ENCODE assay signal across 11 cellular contexts in genomic region chr2:218166791-218167190, GRCh38. TPM values are rescaled to one million over a fixed set of nuclear protein-coding genes. Genes with fewer than 3 reads are reported as not detected.
DNase-seq lines count a peak whose midpoint lies in the region; ATAC-seq, FAIRE-seq and TF ChIP-seq lines count a peak whose summit lies in the region.
"Had no signal": no experiment of that assay in that cellular context is flagged by ENCODE, and none has a peak within 500 bp of the region (broad histone marks: within the 10 kb centered on the region; RNA-seq: fewer than 3 reads in every experiment).

Gene CXCR1, minus strand, starts transcription at chr2:218166962. Its CDS starts 1,751 bp downstream, at chr2:218165211.

- H3K36me3 Mint-ChIP-seq in MCF 10A (ENCODE audit: insufficient read depth, unreplicated experiment), result no peaks in the 10 kb centered on the region
- H3K36me3 Mint-ChIP-seq in activated CD4-positive, alpha-beta memory T cell treated with anti-CD3 and anti-CD28 coated beads for 36 hours, result no peaks in the 10 kb centered on the region

- TF ChIP-seq EP300 in H1 (IDR thresholded peaks at IDR 0.05; ENCODE audit: borderline replicate concordance in 1 of 2, low read depth in 2 of 2, low read length in 2 of 2), result no peak

- peaks cover 6% of the 10 kb centered on the region for H3K4me1 Mint-ChIP-seq in MCF 10A (ENCODE audit: insufficient read depth, unreplicated experiment)
- H3K4me1 Mint-ChIP-seq in activated CD4-positive, alpha-beta memory T cell treated with anti-CD3 and anti-CD28 coated beads for 36 hours (ENCODE audit: low read depth), result peaks cover 17% of the 10 kb centered on the region

- no peak within 1 kb of the TSS for H4K5ac ChIP-seq in H1 (ENCODE audit: insufficient read length, low read depth, low read length)

- H3K56ac ChIP-seq in H1 (replicated peaks; ENCODE audit: insufficient read length, low read depth, low read length), result no peak within 1 kb of the TSS

- no peak within 1 kb of the TSS for H2AK5ac ChIP-seq in H1 (ENCODE audit: low read depth, low read length)

- no peaks in the 10 kb centered on the region for H3K9me3 Mint-ChIP-seq in MCF 10A (ENCODE audit: unreplicated experiment)
- H3K9me3 Mint-ChIP-seq in activated CD4-positive, alpha-beta memory T cell treated with anti-CD3 and anti-CD28 coated beads for 36 hours, result no peaks in the 10 kb centered on the region

- no peak within 1 kb of the TSS for H4K8ac ChIP-seq in H1 (ENCODE audit: extremely low read depth, insufficient read depth, low read length)

- no peak within 1 kb of the TSS for H3K9ac ChIP-seq in H1 (replicated peaks in 1 of 4; ENCODE audit: extremely low read depth in 1 of 4, low read depth in 3 of 4, low read length in 3 of 4)

- peaks cover 4% of the 10 kb centered on the region for H3K27me3 Mint-ChIP-seq in MCF 10A (ENCODE audit: insufficient read depth, unreplicated experiment)
- no peaks in the 10 kb centered on the region for H3K27me3 Mint-ChIP-seq in activated CD4-positive, alpha-beta memory T cell treated with anti-CD3 and anti-CD28 coated beads for 36 hours

- no peak within 1 kb of the TSS for H3K4me3 Mint-ChIP-seq in MCF 10A (ENCODE audit: unreplicated experiment)
- H3K4me3 Mint-ChIP-seq in activated CD4-positive, alpha-beta memory T cell treated with anti-CD3 and anti-CD28 coated beads for 36 hours, result no peak within 1 kb of the TSS

- H3K4me1 ChIP-seq in breast epithelium, result no peaks in the 10 kb centered on the region
- H3K4me1 ChIP-seq in H1 (replicated peaks in 1 of 4; ENCODE audit: control insufficient read depth in 3 of 4, insufficient read depth in 4 of 4, low read length in 3 of 4), result peaks cover 0 to 3% (median 0%) of the 10 kb centered on the region in 4 experiments; a peak in 1 of 7 replicates
- peaks cover 4% of the 10 kb centered on the region for H3K4me1 ChIP-seq in upper lobe of right lung
- H3K4me1 ChIP-seq: SJCRH30 had no signal

- 85% methylated on average over 3 of the region's 3 CpGs; no CpG with 5 or more reads in 1 of the 2 experiments for WGBS in H1 (ENCODE audit: extremely low coverage in 1 of 2, insufficient coverage in 1 of 2, insufficient read length in 1 of 2, insufficient replicate concordance in 2 of 2, low coverage in 1 of 2, low lambda C conversion rate in 2 of 2, missing lambda C conversion rate in 1 of 2), 2 experiments

- H3K27ac Mint-ChIP-seq in MCF 10A (ENCODE audit: low read depth, unreplicated experiment), result no peak within 1 kb of the TSS
- no peak within 1 kb of the TSS for H3K27ac Mint-ChIP-seq in activated CD4-positive, alpha-beta memory T cell treated with anti-CD3 and anti-CD28 coated beads for 36 hours

- no peaks in the 10 kb centered on the region for H4K20me1 ChIP-seq in H1 (replicated peaks in 1 of 2; ENCODE audit: control insufficient read depth in 1 of 2, insufficient read depth in 2 of 2, low read length in 2 of 2)

- no peak within 1 kb of the TSS for H2BK12ac ChIP-seq in H1 (ENCODE audit: low read depth, low read length)

- no peak for TF ChIP-seq CTCF in MCF 10A (IDR thresholded peaks at IDR 0.05; ENCODE audit: unreplicated experiment)
- TF ChIP-seq CTCF in breast epithelium (IDR thresholded peaks at IDR 0.05), result no peak
- TF ChIP-seq CTCF in H1 (IDR thresholded peaks at IDR 0.05; ENCODE audit: control extremely low read depth in 1 of 3, insufficient read depth in 1 of 3, low read depth in 1 of 3, low read length in 3 of 3), result no peak
- TF ChIP-seq CTCF in upper lobe of right lung (IDR thresholded peaks at IDR 0.05), result no peak

- CTCF ChIA-PET in MCF 10A (lab: Yijun Ruan, JAX) (interaction anchor here (0.6 to 1.8 kb wide), 4 partner anchors 10 to 18 kb away, joined by 4 to 6 read pairs (median 4); no protein-coding TSS in a partner anchor), H1 (lab: Charles Lee; ENCODE audit: partially characterized antibody) (interaction anchor here (0.5 to 2.8 kb wide), 9 partner anchors 13 to 380 kb away, joined by 3 to 25 read pairs (median 6); partner anchors contain the start of gene RUFY4)
- CTCF ChIA-PET in activated CD4-positive, alpha-beta memory T cell treated with anti-CD3 and anti-CD28 coated beads for 36 hours (lab: Charles Lee), result interaction anchor here (1.1 to 2.9 kb wide), 4 partner anchors 9 to 98 kb away, joined by 3 to 9 read pairs (median 4); partner anchors contain the start of gene RUFY4

- H3K14ac ChIP-seq in H1 (ENCODE audit: insufficient read length), result no peak within 1 kb of the TSS

- no peak for TF ChIP-seq RAD21 in H1 (IDR thresholded peaks at IDR 0.05 in 1 of 2, conservative IDR thresholded peaks at IDR 0.05 in 1 of 2; ENCODE audit: low read depth in 2 of 2, low read length in 2 of 2)

- H3K4me2 ChIP-seq in H1 (ENCODE audit: insufficient read depth in 1 of 2, low read depth in 2 of 2, low read length in 2 of 2), result no peak within 1 kb of the TSS

- TF ChIP-seq POLR2A in breast epithelium (IDR thresholded peaks at IDR 0.05), result no peak
- TF ChIP-seq POLR2A in H1 (IDR thresholded peaks at IDR 0.05; ENCODE audit: control extremely low read depth in 1 of 2, low read depth in 2 of 2, low read length in 2 of 2), result no peak

- no peak within 1 kb of the TSS; the same call in 1 of the 2 replicates for H2BK15ac ChIP-seq in H1 (ENCODE audit: low read length)

- no peak within 1 kb of the TSS for H3K23ac ChIP-seq in H1 (ENCODE audit: insufficient read length)

- H2BK120ac ChIP-seq in H1 (replicated peaks; ENCODE audit: low read depth, low read length), result no peak within 1 kb of the TSS

- intact Hi-C loops in MCF 10A (cut with micrococcal nuclease) (no loop called here), breast epithelium (cut with DNase I; ENCODE audit: low total_unique reads) (no loop called here), upper lobe of right lung (cut with DNase I) (no loop called here)
- intact Hi-C loops in activated CD4-positive, alpha-beta memory T cell treated with anti-CD3 and anti-CD28 coated beads for 36 hours (cut with micrococcal nuclease), result loop anchor here (5.0 kb wide), 2 partner anchors 91 to 106 kb away; partner anchors contain the start of genes AAMP and PNKD

- H3K79me2 ChIP-seq in H1 (ENCODE audit: control insufficient read depth in 1 of 2, insufficient read depth in 2 of 2, low read length in 2 of 2), result no peaks in the 10 kb centered on the region

- no peak within 1 kb of the TSS for H2AFZ ChIP-seq in H1 (ENCODE audit: low read length)

- H3K9me3 ChIP-seq in breast epithelium (no peaks in the 10 kb centered on the region), H1 (ENCODE audit: insufficient read depth in 2 of 2, low read depth in 1 of 2, low read length in 1 of 2) (no peaks in the 10 kb centered on the region), upper lobe of right lung (no peaks in the 10 kb centered on the region), MG63 (no peaks in the 10 kb centered on the region)
- H3K9me3 ChIP-seq: SJCRH30 had no signal

- H3K27me3 ChIP-seq in breast epithelium (no peaks in the 10 kb centered on the region), H1 (replicated peaks in 1 of 4; ENCODE audit: control insufficient read depth in 3 of 4, extremely low read depth in 1 of 4, insufficient read depth in 3 of 4, low read length in 3 of 4) (0 out of 7 replicates have a peak, but pooled peaks cover 0 to 3% (median 0%) of the 10 kb centered on the region in 4 experiments), upper lobe of right lung (no peaks in the 10 kb centered on the region), MG63 (no peaks in the 10 kb centered on the region; the same call in none of the 2 replicates)
- H3K27me3 ChIP-seq: SJCRH30 had no signal

- H3K4me3 ChIP-seq in breast epithelium, result no peak within 1 kb of the TSS
- no peak within 1 kb of the TSS for H3K4me3 ChIP-seq in H1 (ENCODE audit: extremely low read depth in 1 of 4, insufficient read depth in 2 of 4, low read depth in 3 of 4, low read length in 4 of 4)
- no peak within 1 kb of the TSS for H3K4me3 ChIP-seq in upper lobe of right lung
- no peak within 1 kb of the TSS for H3K4me3 ChIP-seq in MG63
- H3K4me3 ChIP-seq: SJCRH30 had no signal

- peak within 1 kb of the TSS; percentile 75; the same call in 1 of the 2 replicates for H2BK20ac ChIP-seq in H1 (ENCODE audit: low read length)

- peak; percentile 72 for ATAC-seq in upper lobe of right lung
- no peak for ATAC-seq in GM19324 (IDR thresholded peaks at IDR 0.05; ENCODE audit: low FRiP score, unreplicated experiment)
- no peak for ATAC-seq in HG02623 (IDR thresholded peaks at IDR 0.05; ENCODE audit: unreplicated experiment)

- no peak within 1 kb of the TSS for H3K4ac ChIP-seq in H1 (replicated peaks; ENCODE audit: insufficient read length, low read depth, low read length)

- no peak for FAIRE-seq in H1 (lab: Jason Lieb, UNC)
- FAIRE-seq: GM18507 had no signal

- DNase-seq in MCF 10A (ENCODE audit: unreplicated experiment) (peak; percentile 56), breast epithelium (ENCODE audit: low spot score in 2 of 2) (no peak), H1 (ENCODE audit: low read depth in 1 of 2, low spot score in 2 of 2) (no peak), upper lobe of right lung (no peak), MG63 (no peak)
- peak; percentile 31 for DNase-seq in activated CD4-positive, alpha-beta memory T cell treated with anti-CD3 and anti-CD28 coated beads for 36 hours
- DNase-seq: nucleus accumbens, SJCRH30 had no signal

- no peak within 1 kb of the TSS for H2BK5ac ChIP-seq in H1 (ENCODE audit: low read depth, low read length)

- H3K27ac ChIP-seq in breast epithelium (no peak within 1 kb of the TSS), H1 (ENCODE audit: low read depth, low read length) (no peak within 1 kb of the TSS), upper lobe of right lung (no peak within 1 kb of the TSS)
- H3K27ac ChIP-seq: SJCRH30 had no signal

- no peaks in the 10 kb centered on the region for H3K79me1 ChIP-seq in H1 (ENCODE audit: low read depth, low read length)

- POLR2A ChIA-PET in MCF 10A (lab: Yijun Ruan, JAX) (interaction anchor here (0.6 to 0.9 kb wide), 2 partner anchors 18 to 28 kb away, joined by 3 to 4 read pairs; no protein-coding TSS in a partner anchor), H1 (lab: Charles Lee; ENCODE audit: partially characterized antibody) (no interaction called here)
- POLR2A ChIA-PET in activated CD4-positive, alpha-beta memory T cell treated with anti-CD3 and anti-CD28 coated beads for 36 hours (lab: Charles Lee), result no interaction called here

- no peaks in the 10 kb centered on the region for H3K36me3 ChIP-seq in breast epithelium
- no peaks in the 10 kb centered on the region for H3K36me3 ChIP-seq in H1 (ENCODE audit: control insufficient read depth in 2 of 4, insufficient read depth in 4 of 4, low read length in 3 of 4)
- H3K36me3 ChIP-seq in upper lobe of right lung, result no peaks in the 10 kb centered on the region
- no peaks in the 10 kb centered on the region for H3K36me3 ChIP-seq in MG63
- H3K36me3 ChIP-seq: SJCRH30 had no signal

- no peaks in the 10 kb centered on the region for H3K23me2 ChIP-seq in H1 (ENCODE audit: low read depth, low read length)

- no peak within 1 kb of the TSS for H4K91ac ChIP-seq in H1 (replicated peaks; ENCODE audit: insufficient read length, low read length)

- no TSS peak for BruUV-seq in MCF 10A (replicated peaks; lab: Mats Ljungman, UMichigan)

- H3K18ac ChIP-seq in H1 (ENCODE audit: extremely low read depth, low read length), result no peak within 1 kb of the TSS

RNA-seq across cellular contexts. Expression of gene CXCR1, which starts in this region (rescaled TPM):
- total RNA-seq in MCF 10A (2022) (0.12 TPM in 1 of 2 replicates, not detected in the other), breast epithelium (under 1 TPM in 1 of 3 donors, not detected in 2; 0.16 TPM), upper lobe of right lung (5.3 TPM)
- total RNA-seq in activated CD4-positive, alpha-beta memory T cell treated with anti-CD3 and anti-CD28 coated beads for 36 hours, result not detected
- not detected in 2 replicates for total RNA-seq in H1 (2021; fragmentation: NEBNext Ultra II Directional; extraction: Animal tissue kit (Norgen Biotek cat#: 25700))
- polyA plus RNA-seq in H1 (2011; rRNA removed), result not detected in 2 replicates
- not detected for polyA plus RNA-seq in H1 (2011; cell fraction: cytosol; rRNA removed)
- not detected for polyA plus RNA-seq in H1 (2011; cell fraction: nucleus; rRNA removed)
- polyA plus RNA-seq in H1 (2012, experiment 1 of 2), result not detected in 4 replicates
- not detected for polyA plus RNA-seq in H1 (2012, experiment 2 of 2)
- not detected for polyA plus RNA-seq in H1 (2013, experiment 1 of 2)
- polyA plus RNA-seq in H1 (2013, experiment 2 of 2), result not detected
- not detected in 2 replicates for polyA minus RNA-seq in H1 (2011; rRNA and poly(A)+ RNA removed)
- polyA minus RNA-seq in H1 (2011; cell fraction: cytosol; rRNA and poly(A)+ RNA removed), result not detected
- not detected for polyA minus RNA-seq in H1 (2011; cell fraction: nucleus; rRNA and poly(A)+ RNA removed)
- total RNA-seq in MG63 (2014; rRNA removed; shearing (Covaris generic); ENCODE audit: low replicate concordance), result not detected in 2 replicates
- total RNA-seq: SJCRH30 had no signal

Comparison
In these comparisons a context has a peak if more than half of its experiments do, and no peak if none do; other contexts are left out.
1. Peak in DNase-seq in MCF 10A; RNA of the gene not detected or under 1 TPM.
2. Peak in DNase-seq in activated CD4-positive, alpha-beta memory T cell treated with anti-CD3 and anti-CD28 coated beads for 36 hours; RNA of the gene not detected or under 1 TPM.